ENCODE assay signal across 1 cellular context in genomic region chr1:65067491-65068201, GRCh38.
TF ChIP-seq lines count a peak whose summit lies in the region.

No MANE protein-coding gene starts in this region.

TF ChIP-seq in GM12878, 131 proteins besides CTCF, POLR2A, EP300 and RAD21 (continued from another document):
- TF ChIP-seq ZNF687 (IDR thresholded peaks at IDR 0.05): 0 out of 2 replicates have a peak, but pooled peaks have one; percentile 28
- TF ChIP-seq RAD51 (IDR thresholded peaks at IDR 0.05): peak; percentile 47; the same call in 1 of the 2 replicates
- TF ChIP-seq LARP7 (IDR thresholded peaks at IDR 0.05): peak; percentile 48; the same call in 1 of the 2 replicates
- TF ChIP-seq STAT1 (conservative IDR thresholded peaks at IDR 0.05): no peak
- TF ChIP-seq CREM (IDR thresholded peaks at IDR 0.05; ENCODE audit: low read depth): peak; percentile 38; the same call in 1 of the 2 replicates
- TF ChIP-seq ZNF384 (IDR thresholded peaks at IDR 0.05; ENCODE audit: borderline replicate concordance, low read depth, low read length): peak; percentile 46; the same call in 1 of the 2 replicates
- no peak for TF ChIP-seq PAX8 (IDR thresholded peaks at IDR 0.05)
- no peak for TF ChIP-seq NRF1 (conservative IDR thresholded peaks at IDR 0.05; ENCODE audit: low read depth, low read length)
- TF ChIP-seq PAX5 (IDR thresholded peaks at IDR 0.05; ENCODE audit: borderline replicate concordance, low read depth, low read length): no peak
- TF ChIP-seq RUNX3 (IDR thresholded peaks at IDR 0.05; ENCODE audit: low read length): 0 out of 2 replicates have a peak, but pooled peaks have one; percentile 5
- TF ChIP-seq MAX (IDR thresholded peaks at IDR 0.05; ENCODE audit: low read depth, low read length): peak; percentile 47
- TF ChIP-seq SKIL (IDR thresholded peaks at IDR 0.05; ENCODE audit: low read depth, poor library complexity, severe bottlenecking): no peak
- no peak for TF ChIP-seq MYB (IDR thresholded peaks at IDR 0.05; ENCODE audit: borderline replicate concordance, low read depth, low read length)
- 0 out of 4 replicates have a peak, but pooled peaks of 1 of the 2 experiments have one; percentile 1 for TF ChIP-seq SRF (IDR thresholded peaks at IDR 0.05; ENCODE audit: low read depth in 2 of 2, low read length in 2 of 2)
